In genomic region chr3:188937389-188937788, GRCh38 we compare ENCODE assay signal across 24 cellular contexts.
DNase-seq lines count a peak whose midpoint lies in the region; ATAC-seq and TF ChIP-seq lines count a peak whose summit lies in the region.
"Had no signal": no experiment of that assay in that cellular context is flagged by ENCODE, and none has a peak within 500 bp of the region (broad histone marks: within the 10 kb centered on the region; RNA-seq: fewer than 3 reads in every experiment).

No MANE protein-coding gene starts in this region.

- no peak overlapping the region for H2BK120ac ChIP-seq in mesenchymal stem cell (ENCODE audit: low read depth, low read length)

- H3K9me3 ChIP-seq in RWPE2 (ENCODE audit: severe bottlenecking) (no peaks in the 10 kb centered on the region), mesenchymal stem cell (ENCODE audit: control insufficient read depth, low read length) (no peaks in the 10 kb centered on the region)
- H3K9me3 ChIP-seq: A549 had no signal

- H4K91ac ChIP-seq in mesenchymal stem cell (ENCODE audit: low read length), result no peak overlapping the region

- no peak overlapping the region for H3K4me3 Mint-ChIP-seq in activated CD4-positive, alpha-beta T cell treated with anti-CD3 and anti-CD28 coated beads, Interleukin-2, amount 10 ng/mL, durations not matched to agents 24 days and 14 days
- H3K4me3 Mint-ChIP-seq: activated B cell treated with CpG ODN at 0.5 μM for 24 hours; activated naive CD8-positive, alpha-beta T cell treated with anti-CD3 and anti-CD28 coated beads, Interleukin-2, amount 10 ng/mL, durations not matched to agents 7 days and 5 days; B cell had no signal

- no peak overlapping the region for H3K14ac ChIP-seq in mesenchymal stem cell (ENCODE audit: low read length in 2 of 2)

- H3K79me1 ChIP-seq in mesenchymal stem cell (replicated peaks; ENCODE audit: low read length, poor library complexity, severe bottlenecking), result no peaks in the 10 kb centered on the region

- H3K9ac ChIP-seq in mesenchymal stem cell (ENCODE audit: low read length), result no peak overlapping the region

- intact Hi-C loops in activated CD4-positive, alpha-beta T cell treated with anti-CD3 and anti-CD28 coated beads, Interleukin-2, amount 10 ng/mL, durations not matched to agents 24 days and 14 days (cut with micrococcal nuclease), result loop anchor here (1.0 kb wide), 1 partner anchor 16 kb away; no protein-coding TSS in a partner anchor

- no peak overlapping the region for H3K4me3 ChIP-seq in RWPE2 (ENCODE audit: severe bottlenecking)
- H3K4me3 ChIP-seq in epithelial cell of proximal tubule (ENCODE audit: low read depth, low read length), result no peak overlapping the region
- H3K4me3 ChIP-seq in mesenchymal stem cell (ENCODE audit: insufficient read depth in 1 of 2, low read depth in 1 of 2, low read length in 2 of 2), result no peak overlapping the region
- H3K4me3 ChIP-seq: A549, K562, lung, PC-9, skin epidermis had no signal

- DNase-seq in EH (ENCODE audit: low read depth) (peak; percentile 25), RWPE2 (ENCODE audit: low spot score) (no peak), epithelial cell of proximal tubule (ENCODE audit: low read depth) (peak; percentile 65), mesenchymal stem cell (no peak), NCI-H2196 treated with DMSO at 0.1 percent for 48 hours (lab: John Stamatoyannopoulos, UW; ENCODE audit: unreplicated experiment) (no peak)
- no peak for DNase-seq in activated CD4-positive, alpha-beta T cell treated with anti-CD3 and anti-CD28 coated beads, Interleukin-2, amount 10 ng/mL, durations not matched to agents 24 days and 14 days
- DNase-seq: activated B cell treated with CpG ODN at 0.5 μM for 24 hours; activated CD4-positive, alpha-beta T cell treated with anti-CD3 and anti-CD28 coated beads, Interleukin-2, amount 50 U/mL, for 48 hours; activated naive CD8-positive, alpha-beta T cell treated with anti-CD3 and anti-CD28 coated beads, Interleukin-2, amount 10 ng/mL, durations not matched to agents 7 days and 5 days; effector CD8-positive, alpha-beta T cell; NCI-H2081; PC-9; SHP77 treated with DMSO at 0.1 percent for 48 hours; SW 1271; T1000 had no signal

- peaks cover 15% of the 10 kb centered on the region for H3K27me3 Mint-ChIP-seq in activated CD4-positive, alpha-beta T cell treated with anti-CD3 and anti-CD28 coated beads, Interleukin-2, amount 10 ng/mL, durations not matched to agents 24 days and 14 days
- H3K27me3 Mint-ChIP-seq: activated B cell treated with CpG ODN at 0.5 μM for 24 hours, B cell had no signal

- no peaks in the 10 kb centered on the region for H3K36me3 Mint-ChIP-seq in activated CD4-positive, alpha-beta T cell treated with anti-CD3 and anti-CD28 coated beads, Interleukin-2, amount 10 ng/mL, durations not matched to agents 24 days and 14 days (ENCODE audit: low read depth)

- peaks cover 2% of the 10 kb centered on the region for H3K4me1 Mint-ChIP-seq in activated CD4-positive, alpha-beta T cell treated with anti-CD3 and anti-CD28 coated beads, Interleukin-2, amount 10 ng/mL, durations not matched to agents 24 days and 14 days
- H3K4me1 Mint-ChIP-seq: activated naive CD8-positive, alpha-beta T cell treated with anti-CD3 and anti-CD28 coated beads, Interleukin-2, amount 10 ng/mL, durations not matched to agents 7 days and 5 days had no signal

- no peak overlapping the region for H3K4ac ChIP-seq in mesenchymal stem cell (ENCODE audit: low read depth in 1 of 2, low read length in 2 of 2)

- H3K27ac Mint-ChIP-seq in activated CD4-positive, alpha-beta T cell treated with anti-CD3 and anti-CD28 coated beads, Interleukin-2, amount 10 ng/mL, durations not matched to agents 24 days and 14 days, result no peak overlapping the region
- H3K27ac Mint-ChIP-seq: activated B cell treated with CpG ODN at 0.5 μM for 24 hours; activated naive CD8-positive, alpha-beta T cell treated with anti-CD3 and anti-CD28 coated beads, Interleukin-2, amount 10 ng/mL, durations not matched to agents 7 days and 5 days; B cell; progenitor cell of endocrine pancreas had no signal

- ATAC-seq in RWPE2 (ENCODE audit: low read depth) (peak; percentile 58; the same call in 1 of the 3 replicates), GM18873 (IDR thresholded peaks at IDR 0.05; ENCODE audit: low FRiP score, unreplicated experiment) (no peak), HG03432 (IDR thresholded peaks at IDR 0.05; ENCODE audit: unreplicated experiment) (no peak)
- ATAC-seq: A549, esophagus mucosa, K562 had no signal

- no peak overlapping the region for H3K27ac ChIP-seq in RWPE2 (ENCODE audit: poor library complexity, severe bottlenecking)
- H3K27ac ChIP-seq in mesenchymal stem cell (ENCODE audit: low read length, poor library complexity, severe bottlenecking), result no peak overlapping the region
- H3K27ac ChIP-seq: A549, PC-9, skin epidermis had no signal

- H3K36me3 ChIP-seq in RWPE2 (ENCODE audit: low read depth) (no peaks in the 10 kb centered on the region), mesenchymal stem cell (ENCODE audit: control insufficient read depth in 1 of 2, insufficient read depth in 2 of 2, low read depth in 1 of 2, low read length in 2 of 2) (no peaks in the 10 kb centered on the region)

- peak overlapping the region; percentile 27 for H3K4me2 ChIP-seq in mesenchymal stem cell (ENCODE audit: low read length, poor library complexity, severe bottlenecking)
- H3K4me2 ChIP-seq: A549, PC-9 had no signal

- no peak overlapping the region for H2AFZ ChIP-seq in mesenchymal stem cell (ENCODE audit: low read depth, low read length)
- H2AFZ ChIP-seq: PC-9 had no signal

- no peak overlapping the region for H2BK5ac ChIP-seq in mesenchymal stem cell (ENCODE audit: low read depth, low read length, poor library complexity, severe bottlenecking)

- H3K4me1 ChIP-seq in RWPE2 (ENCODE audit: insufficient read depth, poor library complexity, severe bottlenecking) (peaks cover 2% of the 10 kb centered on the region), mesenchymal stem cell (ENCODE audit: control insufficient read depth, insufficient read depth, low read depth, low read length) (no peaks in the 10 kb centered on the region)
- H3K4me1 ChIP-seq: A549 had no signal

- H2BK12ac ChIP-seq in mesenchymal stem cell (ENCODE audit: low read length in 2 of 2), result no peak overlapping the region

- no peak overlapping the region for H2AK5ac ChIP-seq in mesenchymal stem cell (ENCODE audit: low read length, severe bottlenecking)

- WGBS in mesenchymal stem cell, result 52% methylated on average over 7 of the region's 7 CpGs

- H4K8ac ChIP-seq in mesenchymal stem cell (ENCODE audit: low read length), result no peak overlapping the region

- H3K18ac ChIP-seq in mesenchymal stem cell (ENCODE audit: low read depth in 1 of 2, low read length in 2 of 2), result no peak overlapping the region

- no peak overlapping the region for H2BK15ac ChIP-seq in mesenchymal stem cell (ENCODE audit: low read depth, poor library complexity, severe bottlenecking)

- TF ChIP-seq CTCF in RWPE2 (IDR thresholded peaks at IDR 0.05; ENCODE audit: poor library complexity, severe bottlenecking) (no peak), epithelial cell of proximal tubule (conservative IDR thresholded peaks at IDR 0.05; ENCODE audit: low read depth, low read length) (no peak)

- H3K27me3 ChIP-seq in RWPE2 (ENCODE audit: insufficient read depth, poor library complexity, severe bottlenecking) (no peaks in the 10 kb centered on the region), mesenchymal stem cell (ENCODE audit: control insufficient read depth in 1 of 2, insufficient read depth in 1 of 2, low read length in 2 of 2) (no peaks in the 10 kb centered on the region)

- H3K9me3 Mint-ChIP-seq in activated CD4-positive, alpha-beta T cell treated with anti-CD3 and anti-CD28 coated beads, Interleukin-2, amount 10 ng/mL, durations not matched to agents 24 days and 14 days, result no peaks in the 10 kb centered on the region
- H3K9me3 Mint-ChIP-seq: activated B cell treated with CpG ODN at 0.5 μM for 24 hours had no signal

- no peak overlapping the region for H3K23ac ChIP-seq in mesenchymal stem cell (ENCODE audit: low read length in 2 of 2)

Comparison
In these comparisons a context has a peak if more than half of its experiments do, and no peak if none do; other contexts are left out.
1. DNase-seq: peak in EH (single experiment) and epithelial cell of proximal tubule (single experiment); none in RWPE2 (single experiment), mesenchymal stem cell (single experiment), activated CD4-positive, alpha-beta T cell treated with anti-CD3 and anti-CD28 coated beads, Interleukin-2, amount 10 ng/mL, durations not matched to agents 24 days and 14 days (single experiment) and NCI-H2196 treated with DMSO at 0.1 percent for 48 hours (single experiment).